ENCODE assay signal across 8 cellular contexts in the genomic region with DNA sequence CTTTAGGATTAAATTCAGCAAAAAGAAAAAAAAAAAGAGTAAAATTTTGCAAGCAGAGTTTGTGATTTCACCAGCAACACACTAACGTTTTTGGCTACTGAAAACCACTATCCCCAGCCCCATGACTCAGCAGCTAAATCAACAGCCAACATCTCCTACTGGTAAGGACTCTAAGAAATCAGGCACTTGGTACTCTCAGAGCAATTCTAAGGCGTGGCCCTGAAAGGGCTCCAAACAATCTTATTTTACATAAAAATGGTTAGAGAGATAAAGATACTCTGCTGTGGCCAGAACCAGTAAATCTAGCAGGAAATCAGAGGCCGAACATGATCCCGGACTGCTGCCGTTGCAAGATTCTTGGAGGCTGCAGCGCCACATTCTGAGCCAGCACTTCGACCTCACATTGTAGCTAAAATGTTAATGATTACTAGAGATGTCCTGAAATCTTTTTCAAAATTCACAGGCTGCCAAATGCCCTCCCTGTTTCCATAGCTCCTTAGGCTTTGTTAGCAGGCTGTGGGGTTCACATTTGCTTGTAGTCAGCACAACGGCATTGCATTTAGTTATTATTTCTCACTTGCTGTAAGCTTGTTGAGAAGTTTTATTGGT. TPM values are rescaled to one million over a fixed set of nuclear protein-coding genes. Genes with fewer than 3 reads are reported as not detected.
DNase-seq lines count a peak whose midpoint lies in the region; ATAC-seq and TF ChIP-seq lines count a peak whose summit lies in the region.

No MANE protein-coding gene starts in this region.

- H3K36me3 ChIP-seq in NT2/D1 (ENCODE audit: insufficient read depth, insufficient read length, low read length), result peaks cover 24% of the 10 kb centered on the region
- peaks cover 0 to 6% of the 10 kb centered on the region in 2 donors for H3K36me3 ChIP-seq in adrenal gland (replicated peaks in 1 of 2)
- H3K36me3 ChIP-seq in hepatocyte (replicated peaks; ENCODE audit: insufficient read depth, low read depth), result no peaks in the 10 kb centered on the region

- ATAC-seq in Right ventricle myocardium inferior (peak; percentile 47), HG02678 (IDR thresholded peaks at IDR 0.05; ENCODE audit: unreplicated experiment) (no peak)

- peak overlapping the region; percentile 79 for H3K4me2 ChIP-seq in hepatocyte

- no peaks in the 10 kb centered on the region for H3K9me2 ChIP-seq in hepatocyte (replicated peaks; ENCODE audit: insufficient read depth)

- 20 to 30% (median 21%) methylated on average over 8 of the region's 8 CpGs for WGBS in adrenal gland, 4 donors
- 19% methylated on average over 8 of the region's 8 CpGs for WGBS in hepatocyte (ENCODE audit: low lambda C conversion rate, missing lambda C conversion rate)

- peak in 1 of 6 experiments; percentile 9 for TF ChIP-seq CTCF in adrenal gland (IDR thresholded peaks at IDR 0.05)
- no peak for TF ChIP-seq CTCF in hepatocyte (IDR thresholded peaks at IDR 0.05; ENCODE audit: poor library complexity)

- H3K27me3 ChIP-seq in NT2/D1 (ENCODE audit: insufficient read depth, insufficient read length), result no peaks in the 10 kb centered on the region
- H3K27me3 ChIP-seq in adrenal gland, result no peaks in the 10 kb centered on the region
- no peaks in the 10 kb centered on the region for H3K27me3 ChIP-seq in hepatocyte

- no peak overlapping the region for H2AFZ ChIP-seq in hepatocyte

- peaks cover 19% of the 10 kb centered on the region for H4K20me1 ChIP-seq in hepatocyte (ENCODE audit: insufficient read depth, poor library complexity, severe bottlenecking)

- TF ChIP-seq POLR2A in adrenal gland (IDR thresholded peaks at IDR 0.05), result peak in 1 of 2 donors; percentile 28

- DNase-seq in Right ventricle myocardium inferior (ENCODE audit: missing footprints) (no peak), cardiac septum (ENCODE audit: low spot score) (no peak), NT2/D1 (ENCODE audit: low read depth, low spot score) (no peak), adrenal gland (peak in 6 of 7 donors; percentile 73 to 87 (median 84)), hepatocyte (ENCODE audit: low spot score) (peak; percentile 67), skeletal muscle cell (ENCODE audit: low read depth) (peak; percentile 93), NCI-H146 treated with DMSO at 0.1 percent for 48 hours (lab: John Stamatoyannopoulos, UW; ENCODE audit: unreplicated experiment) (no peak)

- H3K9me3 ChIP-seq in NT2/D1 (ENCODE audit: insufficient read depth, low read length), result no peaks in the 10 kb centered on the region
- H3K9me3 ChIP-seq in adrenal gland (replicated peaks in 1 of 3), result no peaks in the 10 kb centered on the region
- H3K9me3 ChIP-seq in hepatocyte (ENCODE audit: low read depth), result no peaks in the 10 kb centered on the region

- peak overlapping the region; percentile 100 for H3K9ac ChIP-seq in NT2/D1 (ENCODE audit: insufficient read length, low read depth)

- H3K79me2 ChIP-seq in hepatocyte, result peaks cover 30% of the 10 kb centered on the region

- peak overlapping the region; percentile 96 for H3K4me3 ChIP-seq in NT2/D1 (ENCODE audit: insufficient read length, low read depth)
- no peak overlapping the region for H3K4me3 ChIP-seq in adrenal gland
- no peak overlapping the region for H3K4me3 ChIP-seq in hepatocyte
- no peak overlapping the region for H3K4me3 ChIP-seq in skeletal muscle cell (ENCODE audit: low read depth, low read length)

- H3K4me1 ChIP-seq in NT2/D1 (ENCODE audit: insufficient read depth, insufficient read length) (no peaks in the 10 kb centered on the region), adrenal gland (replicated peaks in 1 of 2) (peaks cover 28 to 38% of the 10 kb centered on the region in 2 donors), hepatocyte (ENCODE audit: insufficient read depth) (peaks cover 38% of the 10 kb centered on the region)

- intact Hi-C loops in Right ventricle myocardium inferior (cut with DNase I) (no loop called here), cardiac septum (cut with DNase I) (no loop called here), adrenal gland (cut with DNase I) (no loop called here)

- H3K27ac ChIP-seq in adrenal gland, result peak overlapping the region; percentile 96 to 99 (median 99)
- peak overlapping the region; percentile 98 for H3K27ac ChIP-seq in hepatocyte

RNA-seq across cellular contexts. Expression of a gene that starts 1.7 kb away (rescaled TPM):
- 169 TPM for total RNA-seq in Right ventricle myocardium inferior
- total RNA-seq in cardiac septum, result 166 TPM
- total RNA-seq in adrenal gland, result 100 to 1,000 TPM; 419 to 751 (median 581) TPM
- 100 to 1,000 TPM; 142 to 815 (median 215) TPM for polyA plus RNA-seq in adrenal gland
- 580 and 659 TPM in 2 replicates for total RNA-seq in hepatocyte
- 868 and 876 TPM in 2 replicates for polyA plus RNA-seq in hepatocyte

Comparison
In these comparisons a context has a peak if more than half of its experiments do, and no peak if none do; other contexts are left out.
1. DNase-seq: peak in adrenal gland (6 of 7), hepatocyte (single experiment) and skeletal muscle cell (single experiment); none in Right ventricle myocardium inferior (single experiment), cardiac septum (single experiment), NT2/D1 (single experiment) and NCI-H146 treated with DMSO at 0.1 percent for 48 hours (single experiment).